1 cellular context compared by ENCODE assay signal in genomic region chr12:116222358-116222757, GRCh38.
A peak's percentile ranks its signal among the peaks of the same experiment; 100 is the strongest.
TF ChIP-seq lines count a peak whose summit lies in the region.

No MANE protein-coding gene starts in this region.

TF ChIP-seq in K562, 482 proteins besides CTCF, POLR2A, EP300 and RAD21 (continued from another document):
- TF ChIP-seq JUND (IDR thresholded peaks at IDR 0.05; ENCODE audit: borderline replicate concordance, low read depth, low read length) (peak; percentile 85), JUND (tag; IDR thresholded peaks at IDR 0.05; ENCODE audit: borderline replicate concordance, low read depth, low read length) (peak; percentile 89; the same call in 2 of the 3 replicates)
